Comparison of ENCODE assay signal across 18 cellular contexts in the genomic region with DNA sequence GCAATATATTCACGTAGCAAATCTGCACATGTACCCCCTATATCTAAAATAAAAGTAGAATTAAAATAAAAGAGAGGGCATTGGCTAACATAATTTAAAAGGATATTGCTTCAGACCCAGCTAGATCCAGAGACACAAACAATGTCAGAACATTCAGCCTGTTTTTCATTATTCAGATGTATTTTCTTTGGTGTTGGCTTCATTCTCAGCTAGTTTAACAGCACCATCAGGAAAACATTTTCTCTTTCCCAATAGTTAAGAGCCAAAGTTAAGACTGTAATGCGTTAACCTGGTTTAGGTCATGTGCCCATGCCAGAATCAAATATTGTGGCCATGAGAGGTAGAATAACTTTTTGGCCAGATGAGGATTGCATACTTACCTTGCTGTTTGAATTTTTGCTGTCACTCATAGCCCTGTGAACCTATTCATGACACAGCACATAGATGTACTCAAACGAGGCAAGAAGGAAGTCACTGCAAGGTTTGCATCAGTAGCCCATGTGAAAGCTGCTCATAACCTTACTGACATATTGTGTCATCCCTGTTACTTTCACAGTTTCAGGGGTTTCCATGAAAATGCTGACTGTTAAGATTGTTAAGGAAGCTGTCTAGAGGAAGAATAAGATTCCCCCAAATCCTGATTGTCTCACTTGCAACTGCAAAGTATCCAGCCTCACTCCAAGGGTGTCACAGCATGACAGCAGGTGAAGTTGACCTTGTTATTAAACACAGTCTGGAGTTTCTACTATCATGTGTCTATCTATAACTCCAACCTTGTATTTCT.
A peak's percentile ranks its signal among the peaks of the same experiment; 100 is the strongest.
DNase-seq lines count a peak whose midpoint lies in the region; ATAC-seq, FAIRE-seq and TF ChIP-seq lines count a peak whose summit lies in the region.
"Had no signal": no experiment of that assay in that cellular context is flagged by ENCODE, and none has a peak within 500 bp of the region (broad histone marks: within the 10 kb centered on the region; RNA-seq: fewer than 3 reads in every experiment).

No MANE protein-coding gene starts in this region.

- no peak overlapping the region for H3K9ac ChIP-seq in adipocyte (ENCODE audit: low read length)
- H3K9ac ChIP-seq: BLaER1, GM23248 had no signal

- no peaks in the 10 kb centered on the region for H3K36me3 ChIP-seq in adipocyte (ENCODE audit: control insufficient read depth, insufficient read depth, low read length, severe bottlenecking)
- H3K36me3 ChIP-seq: BLaER1, HAP-1 had no signal

- TF ChIP-seq CTCF in AG10803 (conservative IDR thresholded peaks at IDR 0.05; ENCODE audit: low read length): no peak
- no peak for TF ChIP-seq CTCF in fibroblast of mammary gland (conservative IDR thresholded peaks at IDR 0.05; ENCODE audit: control insufficient read depth, insufficient read depth, low read depth, low read length)

- H3K4me3 ChIP-seq in AG10803 (ENCODE audit: low read length) (no peak overlapping the region), adipocyte (ENCODE audit: low read length) (no peak overlapping the region), fibroblast of mammary gland (ENCODE audit: control insufficient read depth, low read depth, low read length) (no peak overlapping the region)
- H3K4me3 ChIP-seq: BLaER1, GM23248, HAP-1 had no signal

- H3K9me3 ChIP-seq in adipocyte (ENCODE audit: control insufficient read depth, low read length): no peaks in the 10 kb centered on the region
- H3K9me3 ChIP-seq: BLaER1, HAP-1 had no signal

- peak; percentile 73 for DNase-seq in AG10803 (ENCODE audit: low read depth)
- DNase-seq in adipocyte (ENCODE audit: low read depth): peak; percentile 71
- DNase-seq in fibroblast of mammary gland (ENCODE audit: low read depth): peak; percentile 17
- DNase-seq in urothelium cell line (ENCODE audit: low spot score): no peak
- no peak for DNase-seq in NCI-H1048 (lab: John Stamatoyannopoulos, UW)
- no peak for DNase-seq in NCI-H1694 (lab: John Stamatoyannopoulos, UW)
- DNase-seq: ACHN; CD4-positive, alpha-beta memory T cell; DMS153; DMS79; GDM1 had no signal

- ATAC-seq in HG03432 (IDR thresholded peaks at IDR 0.05; ENCODE audit: unreplicated experiment): no peak

- peaks cover 16% of the 10 kb centered on the region for H3K4me1 ChIP-seq in adipocyte (ENCODE audit: control insufficient read depth, insufficient read depth, low read length)
- H3K4me1 ChIP-seq: BLaER1, HAP-1 had no signal

- H3K27me3 ChIP-seq in adipocyte (replicated peaks; ENCODE audit: control insufficient read depth, insufficient read depth, low read length): no peaks in the 10 kb centered on the region
- H3K27me3 ChIP-seq: BLaER1 had no signal

- FAIRE-seq in urothelium cell line (lab: Jason Lieb, UNC): peak; percentile 50
- FAIRE-seq: GM12892, GM18507, HTR-8/SVneo had no signal

Comparison
In these comparisons a context has a peak if more than half of its experiments do, and no peak if none do; other contexts are left out.
1. DNase-seq: peak in AG10803 (single experiment), adipocyte (single experiment) and fibroblast of mammary gland (single experiment); none in urothelium cell line (single experiment), NCI-H1048 (single experiment) and NCI-H1694 (single experiment).